11 cellular contexts compared by ENCODE assay signal in the genomic region with DNA sequence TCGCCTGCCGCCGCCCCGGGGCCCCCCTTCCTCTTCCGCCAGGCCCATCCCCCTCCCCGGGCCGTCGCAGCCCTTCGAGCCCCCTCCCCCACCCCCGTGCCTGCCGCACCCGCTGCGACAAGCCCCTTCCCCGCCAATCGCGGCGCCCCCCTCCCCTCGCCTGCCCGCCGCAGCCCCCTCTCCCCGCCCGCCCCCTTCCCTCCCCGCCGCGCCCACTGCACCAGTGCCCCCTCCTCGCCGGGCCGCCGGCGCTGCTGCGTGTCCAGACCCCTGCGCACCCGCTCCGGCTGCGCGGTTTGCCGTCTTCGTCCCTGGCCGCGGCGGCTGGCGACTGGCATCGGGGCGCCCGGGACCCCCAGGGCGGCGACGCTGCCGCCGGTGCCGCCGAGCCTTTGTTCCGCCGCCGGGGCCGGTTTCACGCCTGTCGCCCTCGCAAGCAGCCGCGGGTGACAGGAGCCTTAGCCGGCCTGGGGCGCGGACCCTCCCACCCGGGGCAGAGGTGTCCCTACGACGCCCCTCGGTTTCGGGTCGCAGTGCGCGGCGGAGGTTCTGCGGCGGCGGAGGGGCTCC. TPM values are rescaled to one million over a fixed set of nuclear protein-coding genes. Genes with fewer than 3 reads are reported as not detected.
A peak's percentile ranks its signal among the peaks of the same experiment; 100 is the strongest.
DNase-seq lines count a peak whose midpoint lies in the region.
"Had no signal": no experiment of that assay in that cellular context is flagged by ENCODE, and none has a peak within 500 bp of the region (broad histone marks: within the 10 kb centered on the region; RNA-seq: fewer than 3 reads in every experiment).

No MANE protein-coding gene starts in this region.

- peaks cover 26% of the 10 kb centered on the region for H3K27me3 ChIP-seq in H7 (ENCODE audit: control insufficient read depth, insufficient read depth, low read length)
- peaks cover 50% of the 10 kb centered on the region for H3K27me3 ChIP-seq in iPS-20b (ENCODE audit: insufficient read depth, low read length)

- intact Hi-C loops in activated CD4-positive, alpha-beta T cell treated with anti-CD3 and anti-CD28 coated beads, Interleukin-2, amount 10 ng/mL, durations not matched to agents 24 days and 14 days (cut with micrococcal nuclease), result no loop called here

- H3K4me1 ChIP-seq in iPS-20b (ENCODE audit: insufficient read depth, low read length), result peaks cover 31% of the 10 kb centered on the region

- H3K4me3 Mint-ChIP-seq in activated CD4-positive, alpha-beta T cell treated with anti-CD3 and anti-CD28 coated beads, Interleukin-2, amount 10 ng/mL, durations not matched to agents 24 days and 14 days, result no peak overlapping the region

- no peak overlapping the region for H3K9ac ChIP-seq in iPS-20b (ENCODE audit: low read depth, low read length)

- H3K27ac ChIP-seq in iPS-20b (ENCODE audit: low read length) (no peak overlapping the region), skin epidermis (peak overlapping the region in 3 of 21 experiments; percentile 23 to 69 (median 55))

- H3K36me3 ChIP-seq in H7 (replicated peaks; ENCODE audit: control insufficient read depth, insufficient read depth, low read length) (no peaks in the 10 kb centered on the region), iPS-20b (ENCODE audit: insufficient read depth, low read depth, low read length) (no peaks in the 10 kb centered on the region)

- H3K9me3 Mint-ChIP-seq in activated CD4-positive, alpha-beta T cell treated with anti-CD3 and anti-CD28 coated beads, Interleukin-2, amount 10 ng/mL, durations not matched to agents 24 days and 14 days, result no peaks in the 10 kb centered on the region
- H3K9me3 Mint-ChIP-seq: stimulated activated naive CD8-positive, alpha-beta T cell treated with anti-CD3 and anti-CD28 coated beads, Interleukin-15, Interleukin-2, amounts not matched to agents 100 ng/mL and 50 ng/mL, for 24 hours had no signal

- H3K9me3 ChIP-seq in iPS-20b (ENCODE audit: insufficient read depth, low read depth, low read length), result no peaks in the 10 kb centered on the region

- DNase-seq in H7, result peak; percentile 93
- DNase-seq in astrocyte of the hippocampus (ENCODE audit: low read depth, low spot score), result peak; percentile 20
- no peak for DNase-seq in activated CD4-positive, alpha-beta T cell treated with anti-CD3 and anti-CD28 coated beads, Interleukin-2, amount 10 ng/mL, durations not matched to agents 24 days and 14 days
- DNase-seq in NCI-H2171 treated with DMSO at 0.1 percent for 48 hours (lab: John Stamatoyannopoulos, UW), result no peak
- no peak for DNase-seq in NCI-H146 (lab: John Stamatoyannopoulos, UW)
- no peak for DNase-seq in cerebellum (ENCODE audit: low spot score)
- DNase-seq: NCI-H1092, T-helper 2 cell had no signal

- H3K4me3 ChIP-seq in H7 (ENCODE audit: insufficient read depth, low read depth, low read length) (peak overlapping the region; percentile 39), iPS-20b (ENCODE audit: low read length) (peak overlapping the region; percentile 26; the same call in 1 of the 2 replicates), skin epidermis (peak overlapping the region in 4 of 7 experiments; percentile 25 to 63 (median 44))

- no peak overlapping the region for H3K27ac Mint-ChIP-seq in activated CD4-positive, alpha-beta T cell treated with anti-CD3 and anti-CD28 coated beads, Interleukin-2, amount 10 ng/mL, durations not matched to agents 24 days and 14 days
- H3K27ac Mint-ChIP-seq: stimulated activated naive CD8-positive, alpha-beta T cell treated with anti-CD3 and anti-CD28 coated beads, Interleukin-15, Interleukin-2, amounts not matched to agents 100 ng/mL and 50 ng/mL, for 24 hours had no signal

- H3K4me1 Mint-ChIP-seq in activated CD4-positive, alpha-beta T cell treated with anti-CD3 and anti-CD28 coated beads, Interleukin-2, amount 10 ng/mL, durations not matched to agents 24 days and 14 days, result peaks cover 3% of the 10 kb centered on the region

- H3K27me3 Mint-ChIP-seq in activated CD4-positive, alpha-beta T cell treated with anti-CD3 and anti-CD28 coated beads, Interleukin-2, amount 10 ng/mL, durations not matched to agents 24 days and 14 days, result peaks cover 45% of the 10 kb centered on the region

- no peaks in the 10 kb centered on the region for H3K36me3 Mint-ChIP-seq in activated CD4-positive, alpha-beta T cell treated with anti-CD3 and anti-CD28 coated beads, Interleukin-2, amount 10 ng/mL, durations not matched to agents 24 days and 14 days (ENCODE audit: low read depth)

RNA-seq across cellular contexts. Expression of gene GPC1, which starts 18.1 kb away (rescaled TPM):
- total RNA-seq in H7 (2014; rRNA removed; shearing (Covaris generic)), result 28.4 and 32.0 TPM in 2 replicates
- total RNA-seq in activated CD4-positive, alpha-beta T cell treated with anti-CD3 and anti-CD28 coated beads, Interleukin-2, amount 10 ng/mL, durations not matched to agents 24 days and 14 days, result 5.9 and 6.6 TPM in 2 replicates
- total RNA-seq in cerebellum, result 70.1 TPM

Comparison
In these comparisons a context has a peak if more than half of its experiments do, and no peak if none do; other contexts are left out.
1. DNase-seq: peak in H7 (single experiment) and astrocyte of the hippocampus (single experiment); none in activated CD4-positive, alpha-beta T cell treated with anti-CD3 and anti-CD28 coated beads, Interleukin-2, amount 10 ng/mL, durations not matched to agents 24 days and 14 days (single experiment), NCI-H2171 treated with DMSO at 0.1 percent for 48 hours (single experiment), NCI-H146 (single experiment) and cerebellum (single experiment).
2. Peak in every context shown above with its lines, with median percentiles within 50 percentile points of each other: H3K4me3 ChIP-seq.